ENCODE assay signal across 24 cellular contexts in the genomic region with DNA sequence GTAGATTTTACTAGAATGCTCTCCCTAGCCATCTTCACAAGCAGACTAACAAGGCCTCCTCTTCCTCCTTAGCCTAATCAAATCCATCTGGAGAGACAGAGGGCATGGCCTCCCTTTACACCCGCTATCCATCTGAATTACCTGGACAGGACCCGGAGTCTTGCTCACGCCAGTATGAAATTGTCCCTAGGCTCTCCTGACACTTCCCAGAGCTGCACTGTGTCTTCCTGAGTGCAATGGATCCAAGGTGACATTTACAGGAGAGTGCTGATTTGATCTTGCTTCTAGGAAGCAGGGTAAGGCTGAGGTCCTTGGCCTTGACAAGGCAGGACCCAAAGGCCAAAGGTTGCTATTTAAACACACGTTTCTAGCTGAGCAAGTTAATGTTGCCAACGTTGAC.
DNase-seq lines count a peak whose midpoint lies in the region; ATAC-seq, FAIRE-seq and TF ChIP-seq lines count a peak whose summit lies in the region.
"Had no signal": no experiment of that assay in that cellular context is flagged by ENCODE, and none has a peak within 500 bp of the region (broad histone marks: within the 10 kb centered on the region; RNA-seq: fewer than 3 reads in every experiment).

No MANE protein-coding gene starts in this region.

- no peak overlapping the region for H3K18ac ChIP-seq in mesendoderm (ENCODE audit: low read length)

- no peaks in the 10 kb centered on the region for H3K9me3 Mint-ChIP-seq in nephron progenitor cell
- H3K9me3 Mint-ChIP-seq in activated CD8-positive, alpha-beta memory T cell treated with anti-CD3 and anti-CD28 coated beads, Interleukin-2, amount 10 ng/mL, durations not matched to agents 7 days and 5 days (ENCODE audit: low read depth) = no peaks in the 10 kb centered on the region
- H3K9me3 Mint-ChIP-seq: CD8-positive, alpha-beta T cell had no signal

- peaks cover 85% of the 10 kb centered on the region for H3K4me1 Mint-ChIP-seq in nephron progenitor cell
- no peaks in the 10 kb centered on the region for H3K4me1 Mint-ChIP-seq in activated CD8-positive, alpha-beta memory T cell treated with anti-CD3 and anti-CD28 coated beads, Interleukin-2, amount 10 ng/mL, durations not matched to agents 7 days and 5 days

- no peak overlapping the region for H3K9ac ChIP-seq in mesendoderm (ENCODE audit: low read length)
- H3K9ac ChIP-seq: BLaER1 had no signal

- FAIRE-seq in urothelium cell line (lab: Jason Lieb, UNC) = peak; percentile 55
- FAIRE-seq: A204.1, D721Med, G401.6, GM12891, GM19239 had no signal

- peaks cover 12% of the 10 kb centered on the region for H3K4me1 ChIP-seq in mesendoderm (ENCODE audit: control insufficient read depth, low read depth, low read length)
- H3K4me1 ChIP-seq: BLaER1 had no signal

- no peak overlapping the region for H2BK120ac ChIP-seq in mesendoderm (ENCODE audit: low read depth, low read length)

- H3K79me2 ChIP-seq in mesendoderm (ENCODE audit: control insufficient read depth, insufficient read depth, low read length) = no peaks in the 10 kb centered on the region

- no peak overlapping the region for H3K27ac ChIP-seq in mesendoderm (ENCODE audit: low read depth, low read length)
- H3K27ac ChIP-seq: BLaER1 had no signal

- no peak overlapping the region for H4K8ac ChIP-seq in mesendoderm (ENCODE audit: low read depth, low read length)

- no peak overlapping the region for H4K5ac ChIP-seq in mesendoderm (ENCODE audit: low read length)

- DNase-seq in SK-N-DZ (ENCODE audit: low spot score) (peak; percentile 98), mesendoderm (no peak), nephron progenitor cell (no peak), urothelium cell line (ENCODE audit: low spot score) (no peak), RKO (ENCODE audit: low spot score) (no peak), NK-92 (lab: John Stamatoyannopoulos, UW; ENCODE audit: unreplicated experiment) (no peak)
- no peak for DNase-seq in activated CD8-positive, alpha-beta memory T cell treated with anti-CD3 and anti-CD28 coated beads, Interleukin-2, amount 10 ng/mL, durations not matched to agents 7 days and 5 days
- DNase-seq: 8988T; ACHN; BE2C; C1 segment of cervical spinal cord; Caco-2; Calu3; CD4-positive, alpha-beta T cell; CD8-positive, alpha-beta T cell; DMS79 treated with DMSO at 0.1 percent for 48 hours; GF-D8 had no signal

- TF ChIP-seq CTCF in nephron progenitor cell (IDR thresholded peaks at IDR 0.05) = no peak

- no CpG with 5 or more reads among the region's 5 CpGs for WGBS in mesendoderm (ENCODE audit: extremely low coverage, insufficient coverage, low lambda C conversion rate)

- no peaks in the 10 kb centered on the region for H3K36me3 Mint-ChIP-seq in nephron progenitor cell (ENCODE audit: low read depth)
- no peaks in the 10 kb centered on the region for H3K36me3 Mint-ChIP-seq in activated CD8-positive, alpha-beta memory T cell treated with anti-CD3 and anti-CD28 coated beads, Interleukin-2, amount 10 ng/mL, durations not matched to agents 7 days and 5 days
- H3K36me3 Mint-ChIP-seq: CD8-positive, alpha-beta T cell had no signal

- ATAC-seq in activated CD8-positive, alpha-beta memory T cell treated with anti-CD3 and anti-CD28 coated beads, Interleukin-2, amount 10 ng/mL, durations not matched to agents 7 days and 5 days = no peak
- ATAC-seq in HG02798 (IDR thresholded peaks at IDR 0.05; ENCODE audit: poor library complexity, unreplicated experiment) = no peak
- ATAC-seq: CD8-positive, alpha-beta T cell had no signal

- no peaks in the 10 kb centered on the region for H3K27me3 ChIP-seq in mesendoderm (ENCODE audit: insufficient read depth, low read length, poor library complexity)
- H3K27me3 ChIP-seq: BE2C, BLaER1 had no signal

- H2BK15ac ChIP-seq in mesendoderm (replicated peaks; ENCODE audit: low read depth) = no peak overlapping the region

- H3K56ac ChIP-seq in mesendoderm (ENCODE audit: low read length) = peak overlapping the region; percentile 18

- H3K4me3 ChIP-seq in mesendoderm (ENCODE audit: low read length) = no peak overlapping the region
- H3K4me3 ChIP-seq: BLaER1 had no signal

- peak overlapping the region; percentile 7 for H2BK5ac ChIP-seq in mesendoderm (ENCODE audit: low read length)

- no peaks in the 10 kb centered on the region for H3K36me3 ChIP-seq in mesendoderm (ENCODE audit: control insufficient read depth, insufficient read depth, low read length)
- H3K36me3 ChIP-seq: BE2C, BLaER1 had no signal

- no peak overlapping the region for H3K4ac ChIP-seq in mesendoderm (ENCODE audit: low read depth, low read length)

- H2AK5ac ChIP-seq in mesendoderm (ENCODE audit: low read length) = peak overlapping the region; percentile 20

- H3K4me2 ChIP-seq in mesendoderm (ENCODE audit: low read length) = no peak overlapping the region
- H3K4me2 ChIP-seq: BLaER1 had no signal

- H3K79me1 ChIP-seq in mesendoderm (ENCODE audit: low read length) = no peaks in the 10 kb centered on the region

- no peak overlapping the region for H3K4me3 Mint-ChIP-seq in nephron progenitor cell
- H3K4me3 Mint-ChIP-seq in activated CD8-positive, alpha-beta memory T cell treated with anti-CD3 and anti-CD28 coated beads, Interleukin-2, amount 10 ng/mL, durations not matched to agents 7 days and 5 days = no peak overlapping the region
- H3K4me3 Mint-ChIP-seq: CD4-positive, alpha-beta T cell; CD8-positive, alpha-beta T cell had no signal

- H3K23ac ChIP-seq in mesendoderm (ENCODE audit: low read length) = peak overlapping the region; percentile 70

- CTCF ChIA-PET in activated CD8-positive, alpha-beta memory T cell treated with anti-CD3 and anti-CD28 coated beads, Interleukin-2, amount 10 ng/mL, durations not matched to agents 7 days and 5 days (lab: Charles Lee) = no interaction called here

- peak overlapping the region; percentile 26 for H3K27ac Mint-ChIP-seq in nephron progenitor cell
- H3K27ac Mint-ChIP-seq in activated CD8-positive, alpha-beta memory T cell treated with anti-CD3 and anti-CD28 coated beads, Interleukin-2, amount 10 ng/mL, durations not matched to agents 7 days and 5 days = no peak overlapping the region
- H3K27ac Mint-ChIP-seq: CD4-positive, alpha-beta T cell; CD8-positive, alpha-beta T cell had no signal

- H3K27me3 Mint-ChIP-seq in nephron progenitor cell (ENCODE audit: low read depth, poor library complexity) = peaks cover 2% of the 10 kb centered on the region
- H3K27me3 Mint-ChIP-seq in activated CD8-positive, alpha-beta memory T cell treated with anti-CD3 and anti-CD28 coated beads, Interleukin-2, amount 10 ng/mL, durations not matched to agents 7 days and 5 days = no peaks in the 10 kb centered on the region
- H3K27me3 Mint-ChIP-seq: CD4-positive, alpha-beta T cell had no signal
